ENCODE assay signal across 1 cellular context in the genomic region with DNA sequence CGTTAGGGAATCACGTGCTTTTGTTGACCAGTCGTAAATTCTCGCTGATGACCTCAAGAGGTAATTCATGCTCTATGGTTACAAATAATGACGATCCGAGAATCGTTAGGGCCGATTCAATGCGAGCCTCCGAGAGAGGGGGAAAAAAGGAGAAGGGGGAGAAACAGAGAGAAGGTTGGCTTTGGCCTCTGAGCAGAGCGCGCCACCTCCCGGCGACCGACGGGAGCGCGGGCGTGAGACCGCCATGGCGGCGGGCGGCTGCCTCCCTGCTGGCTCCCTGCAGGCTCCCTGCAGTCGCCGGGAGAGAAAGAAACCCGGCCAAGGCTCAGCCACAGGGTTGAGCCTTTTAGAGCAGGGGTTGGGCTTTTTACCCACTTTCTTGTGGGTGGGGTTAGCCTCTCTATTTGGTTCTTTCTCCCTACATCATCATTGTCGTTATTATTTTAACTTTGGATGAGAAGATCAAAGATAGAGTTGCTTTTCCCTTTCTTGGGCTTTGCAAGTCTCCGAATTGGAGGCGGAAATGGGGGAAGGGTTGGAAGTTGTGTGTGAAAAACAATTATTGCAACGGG.
TF ChIP-seq lines count a peak whose summit lies in the region.

No MANE protein-coding gene starts in this region.

TF ChIP-seq in IMR-90, 13 proteins besides CTCF, POLR2A, EP300 and RAD21:
- TF ChIP-seq MAZ (IDR thresholded peaks at IDR 0.05; ENCODE audit: borderline replicate concordance, low read depth, low read length) (peak; percentile 80; the same call in 1 of the 2 replicates), RCOR1 (IDR thresholded peaks at IDR 0.05; ENCODE audit: insufficient replicate concordance, low read length) (no peak), MXI1 (IDR thresholded peaks at IDR 0.05; ENCODE audit: borderline replicate concordance, low read depth, low read length) (peak; percentile 55; the same call in 1 of the 2 replicates), BHLHE40 (IDR thresholded peaks at IDR 0.05; ENCODE audit: low read depth, low read length) (peak; percentile 57; the same call in 1 of the 2 replicates), CHD1 (IDR thresholded peaks at IDR 0.05; ENCODE audit: low read depth, low read length) (0 out of 2 replicates have a peak, but pooled peaks have one; percentile 70), SMC3 (IDR thresholded peaks at IDR 0.05; ENCODE audit: low read depth, low read length) (peak; percentile 82), NFE2L2 (IDR thresholded peaks at IDR 0.05; ENCODE audit: low read depth, low read length) (no peak)
- TF ChIP-seq, protein P1, sequence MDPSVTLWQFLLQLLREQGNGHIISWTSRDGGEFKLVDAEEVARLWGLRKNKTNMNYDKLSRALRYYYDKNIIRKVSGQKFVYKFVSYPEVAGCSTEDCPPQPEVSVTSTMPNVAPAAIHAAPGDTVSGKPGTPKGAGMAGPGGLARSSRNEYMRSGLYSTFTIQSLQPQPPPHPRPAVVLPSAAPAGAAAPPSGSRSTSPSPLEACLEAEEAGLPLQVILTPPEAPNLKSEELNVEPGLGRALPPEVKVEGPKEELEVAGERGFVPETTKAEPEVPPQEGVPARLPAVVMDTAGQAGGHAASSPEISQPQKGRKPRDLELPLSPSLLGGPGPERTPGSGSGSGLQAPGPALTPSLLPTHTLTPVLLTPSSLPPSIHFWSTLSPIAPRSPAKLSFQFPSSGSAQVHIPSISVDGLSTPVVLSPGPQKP (IDR thresholded peaks at IDR 0.05; ENCODE audit: borderline replicate concordance, low read depth, low read length) = no peak
- TF ChIP-seq, protein P2, sequence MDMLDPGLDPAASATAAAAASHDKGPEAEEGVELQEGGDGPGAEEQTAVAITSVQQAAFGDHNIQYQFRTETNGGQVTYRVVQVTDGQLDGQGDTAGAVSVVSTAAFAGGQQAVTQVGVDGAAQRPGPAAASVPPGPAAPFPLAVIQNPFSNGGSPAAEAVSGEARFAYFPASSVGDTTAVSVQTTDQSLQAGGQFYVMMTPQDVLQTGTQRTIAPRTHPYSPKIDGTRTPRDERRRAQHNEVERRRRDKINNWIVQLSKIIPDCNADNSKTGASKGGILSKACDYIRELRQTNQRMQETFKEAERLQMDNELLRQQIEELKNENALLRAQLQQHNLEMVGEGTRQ (IDR thresholded peaks at IDR 0.05; ENCODE audit: low read depth, low read length) = peak; percentile 36; the same call in 1 of the 2 replicates
TF ChIP-seq in IMR-90: peak in this region for 6.
